ENCODE assay signal across 20 cellular contexts in genomic region chr17:45838751-45839150, GRCh38. TPM values are rescaled to one million over a fixed set of nuclear protein-coding genes. Genes with fewer than 3 reads are reported as not detected.
DNase-seq lines count a peak whose midpoint lies in the region; ATAC-seq and TF ChIP-seq lines count a peak whose summit lies in the region.
"Had no signal": no experiment of that assay in that cellular context is flagged by ENCODE, and none has a peak within 500 bp of the region (broad histone marks: within the 10 kb centered on the region; RNA-seq: fewer than 3 reads in every experiment).

No MANE protein-coding gene starts in this region.

- H3K27me3 ChIP-seq in osteoblast (ENCODE audit: insufficient read depth, low read length): no peaks in the 10 kb centered on the region

- TF ChIP-seq CTCF in osteoblast (IDR thresholded peaks at IDR 0.05; ENCODE audit: extremely low read depth, low read depth, low read length) (no peak), MCF 10A (IDR thresholded peaks at IDR 0.05; ENCODE audit: unreplicated experiment) (no peak)

- H3K27ac Mint-ChIP-seq in activated CD4-positive, alpha-beta T cell treated with anti-CD3 and anti-CD28 coated beads for 36 hours: peak overlapping the region; percentile 47
- no peak overlapping the region for H3K27ac Mint-ChIP-seq in MCF 10A (ENCODE audit: low read depth, unreplicated experiment)
- H3K27ac Mint-ChIP-seq: B cell; CD4-positive, alpha-beta T cell; CD8-positive, alpha-beta T cell had no signal

- H3K4me2 ChIP-seq in osteoblast (ENCODE audit: insufficient read depth, low read length): no peak overlapping the region
- H3K4me2 ChIP-seq: A549; BLaER1 treated with 17β-estradiol and CSF1 and Interleukin-3, amounts not matched to agents 10 nM and 100 nM had no signal

- no TSS peak for BruUV-seq in MCF 10A (replicated peaks; lab: Mats Ljungman, UMichigan)

- no peaks in the 10 kb centered on the region for H3K9me3 Mint-ChIP-seq in activated CD4-positive, alpha-beta T cell treated with anti-CD3 and anti-CD28 coated beads for 36 hours (ENCODE audit: low read depth)
- H3K9me3 Mint-ChIP-seq in MCF 10A (ENCODE audit: unreplicated experiment): no peaks in the 10 kb centered on the region
- H3K9me3 Mint-ChIP-seq: CD4-positive, alpha-beta T cell; CD8-positive, alpha-beta T cell had no signal

- POLR2A ChIA-PET in activated CD4-positive, alpha-beta T cell treated with anti-CD3 and anti-CD28 coated beads for 36 hours (lab: Charles Lee): no interaction called here
- POLR2A ChIA-PET in MCF 10A (lab: Yijun Ruan, JAX): no interaction called here

- no peak for DNase-seq in activated CD4-positive, alpha-beta T cell treated with anti-CD3 and anti-CD28 coated beads for 36 hours
- no peak for DNase-seq in activated CD4-positive, alpha-beta T cell treated with anti-CD3 and anti-CD28 coated beads for 4 hours
- peak; percentile 43 for DNase-seq in cerebellar cortex (ENCODE audit: low spot score)
- peak; percentile 3 for DNase-seq in midbrain (lab: John Stamatoyannopoulos, UW)
- DNase-seq in osteoblast (ENCODE audit: insufficient read length, low spot score, missing footprints): peak; percentile 69
- no peak for DNase-seq in stimulated activated CD4-positive, alpha-beta T cell treated with anti-CD3 and anti-CD28 coated beads, Interleukin-2, amount 100 ng/mL, for 24 hours
- DNase-seq in MCF 10A (ENCODE audit: unreplicated experiment): no peak
- DNase-seq: AML-193; Caco-2; Calu3; CD4-positive, alpha-beta T cell; DMS79 treated with DMSO at 0.1 percent for 48 hours; GF-D8 had no signal

- CTCF ChIA-PET in activated CD4-positive, alpha-beta T cell treated with anti-CD3 and anti-CD28 coated beads for 36 hours (lab: Charles Lee): interaction anchor here (0.6 to 1.7 kb wide), 3 partner anchors 13 to 199 kb away, joined by 4 to 11 read pairs (median 5); no protein-coding TSS in a partner anchor
- CTCF ChIA-PET in MCF 10A (lab: Yijun Ruan, JAX): interaction anchor here (1.1 to 2.5 kb wide), 4 partner anchors 13 to 202 kb away, joined by 3 to 14 read pairs (median 7); no protein-coding TSS in a partner anchor

- H3K4me3 Mint-ChIP-seq in activated CD4-positive, alpha-beta T cell treated with anti-CD3 and anti-CD28 coated beads for 36 hours: no peak overlapping the region
- H3K4me3 Mint-ChIP-seq in MCF 10A (ENCODE audit: unreplicated experiment): no peak overlapping the region
- H3K4me3 Mint-ChIP-seq: B cell; CD4-positive, alpha-beta T cell; CD8-positive, alpha-beta T cell had no signal

- H3K36me3 Mint-ChIP-seq in activated CD4-positive, alpha-beta T cell treated with anti-CD3 and anti-CD28 coated beads for 36 hours (ENCODE audit: low read depth): no peaks in the 10 kb centered on the region
- H3K36me3 Mint-ChIP-seq in MCF 10A (ENCODE audit: insufficient read depth, unreplicated experiment): no peaks in the 10 kb centered on the region
- H3K36me3 Mint-ChIP-seq: CD8-positive, alpha-beta T cell had no signal

- H3K36me3 ChIP-seq in osteoblast (ENCODE audit: insufficient read depth, low read length): no peaks in the 10 kb centered on the region
- H3K36me3 ChIP-seq: BLaER1 treated with 17β-estradiol and CSF1 and Interleukin-3, amounts not matched to agents 10 nM and 100 nM had no signal

- no peak overlapping the region for H3K27ac ChIP-seq in osteoblast (ENCODE audit: low read depth, low read length)
- H3K27ac ChIP-seq: 22Rv1; A549; BLaER1 treated with 17β-estradiol and CSF1 and Interleukin-3, amounts not matched to agents 10 nM and 100 nM; C4-2B had no signal

- H2AFZ ChIP-seq in osteoblast (ENCODE audit: low read length): no peak overlapping the region

- no peak overlapping the region for H3K4me3 ChIP-seq in osteoblast (ENCODE audit: insufficient read depth, low read length)
- H3K4me3 ChIP-seq: A549; BLaER1 treated with 17β-estradiol and CSF1 and Interleukin-3, amounts not matched to agents 10 nM and 100 nM had no signal

- no peaks in the 10 kb centered on the region for H3K79me2 ChIP-seq in osteoblast (ENCODE audit: insufficient read depth, low read length)

- H3K4me1 ChIP-seq in osteoblast (ENCODE audit: insufficient read depth, low read length): no peaks in the 10 kb centered on the region
- H3K4me1 ChIP-seq: Caco-2 had no signal

- H4K20me1 ChIP-seq in osteoblast (ENCODE audit: insufficient read depth, low read length): no peaks in the 10 kb centered on the region

- H3K27me3 Mint-ChIP-seq in activated CD4-positive, alpha-beta T cell treated with anti-CD3 and anti-CD28 coated beads for 36 hours: no peaks in the 10 kb centered on the region
- peaks cover 14% of the 10 kb centered on the region for H3K27me3 Mint-ChIP-seq in MCF 10A (ENCODE audit: insufficient read depth, unreplicated experiment)

- no peaks in the 10 kb centered on the region for H3K9me3 ChIP-seq in osteoblast (ENCODE audit: low read depth, low read length)
- H3K9me3 ChIP-seq: A549; BLaER1 treated with 17β-estradiol and CSF1 and Interleukin-3, amounts not matched to agents 10 nM and 100 nM; Caco-2 had no signal

- intact Hi-C loops in activated CD4-positive, alpha-beta T cell treated with anti-CD3 and anti-CD28 coated beads for 36 hours (cut with DNase I, micrococcal nuclease): loop anchor here in 1 of 2 experiments (10.0 kb wide), 1 partner anchor 414 kb away; no protein-coding TSS in a partner anchor
- intact Hi-C loops in MCF 10A (cut with micrococcal nuclease): no loop called here

- no peaks in the 10 kb centered on the region for H3K4me1 Mint-ChIP-seq in activated CD4-positive, alpha-beta T cell treated with anti-CD3 and anti-CD28 coated beads for 36 hours
- H3K4me1 Mint-ChIP-seq in MCF 10A (ENCODE audit: insufficient read depth, unreplicated experiment): peaks cover 8% of the 10 kb centered on the region
- H3K4me1 Mint-ChIP-seq: B cell had no signal

- ATAC-seq in activated CD4-positive, alpha-beta T cell treated with anti-CD3 and anti-CD28 coated beads for 36 hours: no peak
- ATAC-seq: A549; CD8-positive, alpha-beta T cell had no signal

RNA-seq across cellular contexts. Expression of gene SPPL2C, which starts 5.9 kb away (rescaled TPM):
- total RNA-seq in activated CD4-positive, alpha-beta T cell treated with anti-CD3 and anti-CD28 coated beads for 36 hours: not detected
- not detected in 2 replicates for total RNA-seq in osteoblast
- total RNA-seq in MCF 10A (2022): not detected in 2 replicates
- total RNA-seq: A172; B cell; Caco-2; Calu3; CD4-positive, alpha-beta T cell; CD8-positive, alpha-beta T cell had no signal

RNA-seq across cellular contexts. Expression of gene CRHR1, which starts 54.6 kb away (rescaled TPM):
- total RNA-seq in activated CD4-positive, alpha-beta T cell treated with anti-CD3 and anti-CD28 coated beads for 36 hours: not detected
- total RNA-seq in osteoblast (not detected in 2 replicates), MCF 10A (2022) (not detected in 2 replicates)
- total RNA-seq: B cell; Caco-2; Calu3; CD4-positive, alpha-beta T cell; CD8-positive, alpha-beta T cell had no signal

RNA-seq across cellular contexts. Expression of gene MAPT, which starts 55.6 kb away (rescaled TPM):
- total RNA-seq in activated CD4-positive, alpha-beta T cell treated with anti-CD3 and anti-CD28 coated beads for 36 hours: 1 to 10 TPM in 1 of 2 experiments, under 1 TPM in 1; 0.75 to 1.7 TPM
- total RNA-seq in osteoblast (0.29 and 0.36 TPM in 2 replicates), MCF 10A (2022) (0.42 and 0.66 TPM in 2 replicates)

Comparison
In these comparisons a context has a peak if more than half of its experiments do, and no peak if none do; other contexts are left out.
1. DNase-seq: peak in cerebellar cortex (single experiment), midbrain (single experiment) and osteoblast (single experiment); none in activated CD4-positive, alpha-beta T cell treated with anti-CD3 and anti-CD28 coated beads for 36 hours (single experiment), activated CD4-positive, alpha-beta T cell treated with anti-CD3 and anti-CD28 coated beads for 4 hours (0 of 2), stimulated activated CD4-positive, alpha-beta T cell treated with anti-CD3 and anti-CD28 coated beads, Interleukin-2, amount 100 ng/mL, for 24 hours (0 of 2) and MCF 10A (single experiment).